ENCODE assay signal across 19 cellular contexts in the genomic region with DNA sequence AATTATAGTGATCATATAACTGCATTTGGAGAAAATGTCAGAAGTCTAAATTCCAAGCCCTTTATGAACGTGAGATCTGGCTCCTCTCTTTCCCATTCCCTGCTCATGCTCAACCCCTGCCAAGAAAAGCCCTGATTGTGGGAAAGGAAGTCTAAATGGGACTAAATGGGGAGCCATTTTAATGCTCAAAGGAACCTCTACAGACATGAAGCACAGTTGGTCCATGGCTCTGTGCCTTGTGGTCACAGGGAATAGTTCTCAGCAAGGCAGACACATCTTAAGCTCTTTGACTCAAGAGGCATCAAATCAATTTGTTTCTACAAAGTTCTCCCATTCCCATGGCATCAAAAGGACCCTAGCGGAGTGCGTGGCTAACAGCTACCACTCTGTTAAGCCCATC.
"Had no signal": no experiment of that assay in that cellular context is flagged by ENCODE, and none has a peak within 500 bp of the region (broad histone marks: within the 10 kb centered on the region; RNA-seq: fewer than 3 reads in every experiment).

No MANE protein-coding gene starts in this region.

- H3K36me3 ChIP-seq: ascending aorta, upper lobe of right lung had no signal

- H3K4me1 ChIP-seq: ascending aorta, testis, upper lobe of right lung had no signal

- H3K4me3 ChIP-seq: ascending aorta, testis, upper lobe of right lung had no signal

- H3K27ac Mint-ChIP-seq: activated naive CD8-positive, alpha-beta T cell treated with anti-CD3 and anti-CD28 coated beads, Interleukin-2, amount 10 ng/mL, durations not matched to agents 7 days and 5 days; activated T-cell treated with anti-CD3 and anti-CD28 coated beads, Interleukin-2, amount 50 U/mL, for 24 hours; naive thymus-derived CD8-positive, alpha-beta T cell; stimulated activated naive CD8-positive, alpha-beta T cell treated with anti-CD3 and anti-CD28 coated beads, Interleukin-15, Interleukin-2, amounts not matched to agents 100 ng/mL and 50 ng/mL, for 24 hours had no signal

- H3K9me3 ChIP-seq: ascending aorta, testis, upper lobe of right lung had no signal

- ATAC-seq: effector memory CD8-positive, alpha-beta T cell; naive thymus-derived CD8-positive, alpha-beta T cell; upper lobe of right lung had no signal

- H3K27ac ChIP-seq: epithelial cell of prostate, testis, upper lobe of right lung had no signal

- H3K4me3 Mint-ChIP-seq: activated naive CD8-positive, alpha-beta T cell treated with anti-CD3 and anti-CD28 coated beads, Interleukin-2, amount 10 ng/mL, durations not matched to agents 7 days and 5 days; activated T-cell treated with anti-CD3 and anti-CD28 coated beads, Interleukin-2, amount 50 U/mL, for 24 hours; effector memory CD8-positive, alpha-beta T cell; naive thymus-derived CD8-positive, alpha-beta T cell; stimulated activated naive CD8-positive, alpha-beta T cell treated with anti-CD3 and anti-CD28 coated beads, Interleukin-15, Interleukin-2, amounts not matched to agents 100 ng/mL and 50 ng/mL, for 24 hours had no signal

- H3K27me3 ChIP-seq: ascending aorta, testis had no signal

- H3K9me3 Mint-ChIP-seq: activated naive CD8-positive, alpha-beta T cell treated with anti-CD3 and anti-CD28 coated beads, Interleukin-2, amount 10 ng/mL, durations not matched to agents 7 days and 5 days; activated T-cell treated with anti-CD3 and anti-CD28 coated beads, Interleukin-2, amount 50 U/mL, for 24 hours; effector memory CD8-positive, alpha-beta T cell; naive thymus-derived CD8-positive, alpha-beta T cell; stimulated activated naive CD8-positive, alpha-beta T cell treated with anti-CD3 and anti-CD28 coated beads, Interleukin-15, Interleukin-2, amounts not matched to agents 100 ng/mL and 50 ng/mL, for 24 hours had no signal

- DNase-seq: activated CD4-positive, alpha-beta T cell treated with anti-CD3 and anti-CD28 coated beads, Interleukin-2, amount 50 U/mL, for 4 hours; activated CD4-positive, CD25-positive, alpha-beta regulatory T cell treated with anti-CD3 and anti-CD28 coated beads, Interleukin-2, amount 50 U/mL, for 72 hours; activated effector memory CD4-positive, alpha-beta T cell treated with Interleukin-2 at 50 U/mL for 16 hours; activated naive CD8-positive, alpha-beta T cell treated with anti-CD3 and anti-CD28 coated beads, Interleukin-2, amount 10 ng/mL, durations not matched to agents 7 days and 5 days; activated T-cell treated with anti-CD3 and anti-CD28 coated beads, Interleukin-2, amount 50 U/mL, for 24 hours; central memory CD4-positive, alpha-beta T cell; cortex of kidney; effector memory CD8-positive, alpha-beta T cell; hypothalamus; kidney glomerular epithelial cell; naive thymus-derived CD8-positive, alpha-beta T cell; nucleus accumbens; stimulated activated CD4-positive, alpha-beta T cell treated with anti-CD3 and anti-CD28 coated beads, Interleukin-4, amount 100 ng/mL, for 1 hour; SW 1271; testis; upper lobe of right lung had no signal

- H3K36me3 Mint-ChIP-seq: activated naive CD8-positive, alpha-beta T cell treated with anti-CD3 and anti-CD28 coated beads, Interleukin-2, amount 10 ng/mL, durations not matched to agents 7 days and 5 days; naive thymus-derived CD8-positive, alpha-beta T cell had no signal
